18 cellular contexts compared by ENCODE assay signal in the genomic region with DNA sequence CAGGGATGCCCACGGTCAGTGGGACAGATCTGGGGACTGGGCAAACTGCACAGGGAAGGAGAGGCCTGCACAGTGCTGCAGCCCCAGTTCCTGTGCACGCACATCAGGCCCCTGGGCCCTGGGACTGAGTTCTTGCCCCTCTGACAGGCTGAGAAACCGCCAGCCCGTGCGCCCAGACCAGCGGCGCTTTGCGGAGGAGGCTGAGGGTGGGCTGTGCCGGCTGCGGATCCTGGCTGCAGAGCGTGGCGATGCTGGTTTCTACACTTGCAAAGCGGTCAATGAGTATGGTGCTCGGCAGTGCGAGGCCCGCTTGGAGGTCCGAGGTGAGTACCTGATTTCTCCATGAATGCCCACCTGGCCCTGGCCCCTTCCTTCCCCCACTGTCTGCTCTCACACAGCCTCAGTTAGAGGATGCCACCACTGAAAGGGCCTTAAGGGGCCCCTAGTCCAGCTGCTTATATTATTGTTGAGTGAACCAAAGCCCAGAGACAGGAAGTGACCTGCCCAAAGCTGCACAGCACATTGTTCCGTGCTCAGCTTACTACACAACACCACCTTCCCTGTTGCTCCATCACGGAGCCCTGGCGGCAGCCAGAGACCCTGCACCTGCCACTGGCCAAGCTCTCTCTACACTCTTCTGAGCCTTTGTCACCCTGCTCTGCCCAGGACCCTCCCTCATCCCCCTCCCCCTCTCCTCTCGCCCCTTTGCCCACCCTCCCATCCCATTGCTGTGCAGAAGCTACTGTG. TPM values are rescaled to one million over a fixed set of nuclear protein-coding genes. Genes with fewer than 3 reads are reported as not detected.
"Had no signal": no experiment of that assay in that cellular context is flagged by ENCODE, and none has a peak within 500 bp of the region (broad histone marks: within the 10 kb centered on the region; RNA-seq: fewer than 3 reads in every experiment).

No MANE protein-coding gene starts in this region.

- H3K9me3 Mint-ChIP-seq: activated B cell treated with CpG ODN at 0.5 μM for 24 hours; activated naive CD8-positive, alpha-beta T cell treated with anti-CD3 and anti-CD28 coated beads, Interleukin-2, amount 10 ng/mL, durations not matched to agents 7 days and 5 days; activated T-helper 1 cell treated with anti-CD3 and anti-CD28 coated beads, Interleukin-12 subunit alpha, Interleukin-12 subunit beta, Interleukin-2, Interleukin-4 antibody, amounts not matched to agents 30 ng/mL and 10 ng/mL and 1 ng/mL, durations not matched to agents 14 hours and 24 hours and 36 hours; dendritic cell treated with granulocyte-macrophage colony-stimulating factor and Interleukin-4, amounts not matched to agents 40 ng/mL and 50 ng/mL, for 4 days; natural killer cell treated with Interleukin-12 subunit alpha and Interleukin-12 subunit beta and Interleukin-15 and Interleukin-18, amount 100 ng/mL, for 72 hours had no signal

- DNase-seq: activated B cell treated with CpG ODN at 0.5 μM for 24 hours; activated CD4-positive, alpha-beta T cell treated with anti-CD3 and anti-CD28 coated beads for 48 hours; activated CD8-positive, alpha-beta memory T cell treated with anti-CD3 and anti-CD28 coated beads for 24 hours; activated naive CD4-positive, alpha-beta T cell; activated naive CD8-positive, alpha-beta T cell treated with anti-CD3 and anti-CD28 coated beads, Interleukin-2, amount 10 ng/mL, durations not matched to agents 7 days and 5 days; brain microvascular endothelial cell; cerebellar nuclear complex; effector memory CD4-positive, alpha-beta T cell; mesendoderm; nucleus accumbens; stomach had no signal

- ATAC-seq: natural killer cell treated with Interleukin-12 subunit alpha and Interleukin-12 subunit beta and Interleukin-15 and Interleukin-18, amount 100 ng/mL, for 72 hours; right lobe of liver had no signal

- H3K4me3 Mint-ChIP-seq: activated B cell treated with CpG ODN at 0.5 μM for 24 hours; activated naive CD8-positive, alpha-beta T cell treated with anti-CD3 and anti-CD28 coated beads, Interleukin-2, amount 10 ng/mL, durations not matched to agents 7 days and 5 days; activated T-helper 1 cell treated with anti-CD3 and anti-CD28 coated beads, Interleukin-12 subunit alpha, Interleukin-12 subunit beta, Interleukin-2, Interleukin-4 antibody, amounts not matched to agents 30 ng/mL and 10 ng/mL and 1 ng/mL, durations not matched to agents 14 hours and 24 hours and 36 hours; dendritic cell treated with granulocyte-macrophage colony-stimulating factor and Interleukin-4, amounts not matched to agents 40 ng/mL and 50 ng/mL, for 4 days; natural killer cell treated with Interleukin-12 subunit alpha and Interleukin-12 subunit beta and Interleukin-15 and Interleukin-18, amount 100 ng/mL, for 72 hours had no signal

- H3K9me3 ChIP-seq: right lobe of liver, stomach had no signal

- H3K4me2 ChIP-seq: hepatocyte had no signal

- H3K27ac ChIP-seq: brain microvascular endothelial cell, hepatocyte, right lobe of liver had no signal

- H3K4me1 Mint-ChIP-seq: activated B cell treated with CpG ODN at 0.5 μM for 24 hours had no signal

- H3K4me3 ChIP-seq: hepatocyte, right lobe of liver, stomach had no signal

- H3K27me3 Mint-ChIP-seq: activated naive CD8-positive, alpha-beta T cell treated with anti-CD3 and anti-CD28 coated beads, Interleukin-2, amount 10 ng/mL, durations not matched to agents 7 days and 5 days; natural killer cell treated with Interleukin-12 subunit alpha and Interleukin-12 subunit beta and Interleukin-15 and Interleukin-18, amount 100 ng/mL, for 72 hours had no signal

- H3K27ac Mint-ChIP-seq: activated B cell treated with CpG ODN at 0.5 μM for 24 hours; activated naive CD8-positive, alpha-beta T cell treated with anti-CD3 and anti-CD28 coated beads, Interleukin-2, amount 10 ng/mL, durations not matched to agents 7 days and 5 days; activated T-helper 1 cell treated with anti-CD3 and anti-CD28 coated beads, Interleukin-12 subunit alpha, Interleukin-12 subunit beta, Interleukin-2, Interleukin-4 antibody, amounts not matched to agents 30 ng/mL and 10 ng/mL and 1 ng/mL, durations not matched to agents 14 hours and 24 hours and 36 hours; dendritic cell treated with granulocyte-macrophage colony-stimulating factor and Interleukin-4, amounts not matched to agents 40 ng/mL and 50 ng/mL, for 4 days; natural killer cell treated with Interleukin-12 subunit alpha and Interleukin-12 subunit beta and Interleukin-15 and Interleukin-18, amount 100 ng/mL, for 72 hours had no signal

- H3K4me1 ChIP-seq: right lobe of liver had no signal

- H3K36me3 ChIP-seq: brain microvascular endothelial cell, right lobe of liver had no signal

- H3K36me3 Mint-ChIP-seq: activated naive CD8-positive, alpha-beta T cell treated with anti-CD3 and anti-CD28 coated beads, Interleukin-2, amount 10 ng/mL, durations not matched to agents 7 days and 5 days; natural killer cell treated with Interleukin-12 subunit alpha and Interleukin-12 subunit beta and Interleukin-15 and Interleukin-18, amount 100 ng/mL, for 72 hours had no signal

- H3K27me3 ChIP-seq: brain microvascular endothelial cell, hepatocyte, right lobe of liver had no signal

RNA-seq across cellular contexts. Expression of a gene that starts 46.3 kb away (rescaled TPM):
- total RNA-seq: activated B cell treated with CpG ODN at 0.5 μM for 24 hours; activated naive CD8-positive, alpha-beta T cell treated with anti-CD3 and anti-CD28 coated beads, Interleukin-2, amount 10 ng/mL, durations not matched to agents 7 days and 5 days; activated T-helper 1 cell treated with anti-CD3 and anti-CD28 coated beads, Interleukin-12 subunit alpha, Interleukin-12 subunit beta, Interleukin-2, Interleukin-4 antibody, amounts not matched to agents 30 ng/mL and 10 ng/mL and 1 ng/mL, durations not matched to agents 14 hours and 24 hours and 36 hours; natural killer cell treated with Interleukin-12 subunit alpha and Interleukin-12 subunit beta and Interleukin-15 and Interleukin-18, amount 100 ng/mL, for 72 hours; T-helper 2 cell treated with Interferon-gamma antibody and Interleukin-4, amounts not matched to agents 100 ng/mL and 5 ng/mL, for 36 hours had no signal
- polyA plus RNA-seq: keratinocyte had no signal

RNA-seq across cellular contexts. Expression of a gene that starts 49.8 kb away (rescaled TPM):
- total RNA-seq: activated B cell treated with CpG ODN at 0.5 μM for 24 hours, hepatocyte, right lobe of liver had no signal
- polyA plus RNA-seq: hepatocyte, keratinocyte, stomach had no signal
